ENCODE assay signal across 1 cellular context in genomic region chr7:96479015-96479645, GRCh38.
TF ChIP-seq lines count a peak whose summit lies in the region.

No MANE protein-coding gene starts in this region.

TF ChIP-seq in GM23338, 12 proteins besides CTCF, POLR2A, EP300 and RAD21 (continued from another document):
- TF ChIP-seq REST (IDR thresholded peaks at IDR 0.05; ENCODE audit: unreplicated experiment) (no peak), ZNF114 (CRISPR knock-in tag; IDR thresholded peaks at IDR 0.05) (no peak), CREB1 (CRISPR knock-in tag; IDR thresholded peaks at IDR 0.05; ENCODE audit: low read depth) (no peak), EZH2 (IDR thresholded peaks at IDR 0.05; ENCODE audit: low read depth, unreplicated experiment) (no peak), JUNB (IDR thresholded peaks at IDR 0.05; ENCODE audit: unreplicated experiment) (no peak), ZNF462 (CRISPR knock-in tag; IDR thresholded peaks at IDR 0.05) (no peak), STAT1 (IDR thresholded peaks at IDR 0.05; ENCODE audit: unreplicated experiment) (no peak), POLR2AphosphoS5 (IDR thresholded peaks at IDR 0.05; ENCODE audit: low read depth) (no peak)
